22 cellular contexts compared by ENCODE assay signal in genomic region chr2:172228177-172228785, GRCh38.
A peak's percentile ranks its signal among the peaks of the same experiment; 100 is the strongest.
DNase-seq lines count a peak whose midpoint lies in the region; ATAC-seq and TF ChIP-seq lines count a peak whose summit lies in the region.
"Had no signal": no experiment of that assay in that cellular context is flagged by ENCODE, and none has a peak within 500 bp of the region (broad histone marks: within the 10 kb centered on the region; RNA-seq: fewer than 3 reads in every experiment).

No MANE protein-coding gene starts in this region.

- H3K9me3 ChIP-seq in naive thymus-derived CD4-positive, alpha-beta T cell (ENCODE audit: control insufficient read depth in 2 of 3, low read length in 3 of 3): no peaks in the 10 kb centered on the region
- no peaks in the 10 kb centered on the region for H3K9me3 ChIP-seq in OCI-LY7 (ENCODE audit: low read length)
- H3K9me3 ChIP-seq: heart left ventricle, right atrium auricular region, SK-N-SH had no signal

- peak; percentile 84 for DNase-seq in NCI-H2171 treated with DMSO at 0.1 percent for 48 hours (lab: John Stamatoyannopoulos, UW)
- DNase-seq in epithelial cell of prostate (ENCODE audit: low read depth, low spot score): no peak
- DNase-seq in naive thymus-derived CD4-positive, alpha-beta T cell: no peak
- no peak for DNase-seq in type B pancreatic cell (ENCODE audit: extremely low spot score, unreplicated experiment)
- DNase-seq in posterior cingulate gyrus: no peak
- no peak for DNase-seq in HFFc6
- no peak for DNase-seq in OCI-LY7 (ENCODE audit: low spot score)
- DNase-seq: activated CD4-positive, alpha-beta T cell treated with anti-CD3 and anti-CD28 coated beads for 48 hours; CD4-positive, alpha-beta memory T cell; DMS53; effector CD8-positive, alpha-beta T cell; heart left ventricle; MV-4-11; NCI-H2029; nucleus accumbens; SK-N-SH; stimulated activated CD4-positive, alpha-beta T cell treated with anti-CD3 and anti-CD28 coated beads, Interleukin-15, amount 100 ng/mL, for 24 hours; T1000 had no signal

- peaks cover 34 to 54% (median 51%) of the 10 kb centered on the region in 7 donors for H3K4me1 Mint-ChIP-seq in naive thymus-derived CD4-positive, alpha-beta T cell
- H3K4me1 Mint-ChIP-seq in type B pancreatic cell (ENCODE audit: unreplicated experiment) (peaks cover 29% of the 10 kb centered on the region), HFFc6 (ENCODE audit: low read depth) (peaks cover 43% of the 10 kb centered on the region)

- TF ChIP-seq CTCF in type B pancreatic cell (conservative IDR thresholded peaks at IDR 0.05) (no peak), HFFc6 (IDR thresholded peaks at IDR 0.05) (no peak), OCI-LY7 (conservative IDR thresholded peaks at IDR 0.05; ENCODE audit: low read length) (no peak)

- no peak for ATAC-seq in naive thymus-derived CD4-positive, alpha-beta T cell
- no peak for ATAC-seq in HG03025 (IDR thresholded peaks at IDR 0.05; ENCODE audit: low FRiP score, unreplicated experiment)
- ATAC-seq: activated naive CD4-positive, alpha-beta T cell treated with anti-CD3 and anti-CD28 coated beads, Interleukin-2, amount 50 U/mL, for 72 hours; GM12878; heart left ventricle had no signal

- peak overlapping the region in 1 of 10 donors; percentile 16 for H3K4me3 Mint-ChIP-seq in naive thymus-derived CD4-positive, alpha-beta T cell
- H3K4me3 Mint-ChIP-seq in type B pancreatic cell (no peak overlapping the region), HFFc6 (no peak overlapping the region)

- no TSS peak for BruUV-seq in OCI-LY7 (replicated peaks; lab: Mats Ljungman, UMichigan)

- H4K20me1 ChIP-seq in OCI-LY7 (ENCODE audit: insufficient read depth, low read length): no peaks in the 10 kb centered on the region

- H3K4me1 ChIP-seq in naive thymus-derived CD4-positive, alpha-beta T cell (ENCODE audit: control insufficient read depth in 2 of 2, insufficient read depth in 2 of 2, low read length in 2 of 2): peaks cover 0 to 33% of the 10 kb centered on the region in 2 donors
- no peaks in the 10 kb centered on the region for H3K4me1 ChIP-seq in OCI-LY7 (ENCODE audit: insufficient read depth, low read length, poor library complexity, severe bottlenecking)
- H3K4me1 ChIP-seq: right atrium auricular region had no signal

- H3K27me3 Mint-ChIP-seq in naive thymus-derived CD4-positive, alpha-beta T cell: peaks cover 0 to 16% (median 0%) of the 10 kb centered on the region in 5 donors
- H3K27me3 Mint-ChIP-seq in type B pancreatic cell (peaks cover 10% of the 10 kb centered on the region), HFFc6 (ENCODE audit: insufficient read depth) (peaks cover 1% of the 10 kb centered on the region; the same call in 1 of the 2 replicates)

- no peaks in the 10 kb centered on the region for H3K79me2 ChIP-seq in OCI-LY7 (ENCODE audit: insufficient read depth, low read depth, low read length)

- intact Hi-C loops in naive thymus-derived CD4-positive, alpha-beta T cell (cut with micrococcal nuclease): loop anchor here in 1 of 2 donors (5.0 kb wide), 1 partner anchor 56 kb away; no protein-coding TSS in a partner anchor
- intact Hi-C loops in posterior cingulate gyrus (cut with DNase I) (no loop called here), OCI-LY7 (cut with micrococcal nuclease; ENCODE audit: unreplicated experiment) (no loop called here)

- H3K27me3 ChIP-seq in naive thymus-derived CD4-positive, alpha-beta T cell (ENCODE audit: control insufficient read depth in 2 of 2, insufficient read depth in 2 of 2, low read length in 2 of 2): no peaks in the 10 kb centered on the region
- H3K27me3 ChIP-seq: heart left ventricle, right atrium auricular region had no signal

- CTCF ChIA-PET in naive thymus-derived CD4-positive, alpha-beta T cell (lab: Charles Lee): interaction anchor here (6.6 kb wide), 1 partner anchor 233 kb away, joined by 30 read pairs; no protein-coding TSS in a partner anchor
- CTCF ChIA-PET in OCI-LY7 (lab: Charles Lee; ENCODE audit: unreplicated experiment): no interaction called here

- no peak overlapping the region for H3K4me3 ChIP-seq in naive thymus-derived CD4-positive, alpha-beta T cell (ENCODE audit: low read length)
- H3K4me3 ChIP-seq in OCI-LY7 (ENCODE audit: low read depth, low read length, poor library complexity, severe bottlenecking): no peak overlapping the region
- H3K4me3 ChIP-seq: GM12878, heart left ventricle, right atrium auricular region had no signal

- H3K9me3 Mint-ChIP-seq in naive thymus-derived CD4-positive, alpha-beta T cell: no peaks in the 10 kb centered on the region
- H3K9me3 Mint-ChIP-seq in type B pancreatic cell (no peaks in the 10 kb centered on the region), HFFc6 (no peaks in the 10 kb centered on the region)
- H3K9me3 Mint-ChIP-seq: activated naive CD4-positive, alpha-beta T cell treated with anti-CD3 and anti-CD28 coated beads, Interleukin-2, amount 50 U/mL, for 72 hours had no signal

- H3K9me2 ChIP-seq in OCI-LY7 (ENCODE audit: insufficient read depth, low read length): no peaks in the 10 kb centered on the region
- H3K9me2 ChIP-seq: SK-N-SH had no signal

- H3K4me2 ChIP-seq in OCI-LY7 (ENCODE audit: low read length): no peak overlapping the region
- H3K4me2 ChIP-seq: SK-N-SH had no signal

- POLR2A ChIA-PET in naive thymus-derived CD4-positive, alpha-beta T cell (lab: Charles Lee): interaction anchor here (0.6 kb wide), 1 partner anchor 1203 kb away, joined by 3 read pairs; no protein-coding TSS in a partner anchor
- POLR2A ChIA-PET in OCI-LY7 (lab: Charles Lee): no interaction called here

- H3K27ac Mint-ChIP-seq in naive thymus-derived CD4-positive, alpha-beta T cell: peak overlapping the region in 5 of 9 donors; percentile 18 to 66 (median 32)
- H3K27ac Mint-ChIP-seq in type B pancreatic cell (peak overlapping the region; percentile 70), HFFc6 (no peak overlapping the region)

- H3K36me3 ChIP-seq in naive thymus-derived CD4-positive, alpha-beta T cell (ENCODE audit: control insufficient read depth in 2 of 3, insufficient read depth in 3 of 3, low read length in 3 of 3): no peaks in the 10 kb centered on the region
- H3K36me3 ChIP-seq in OCI-LY7 (ENCODE audit: insufficient read depth, low read length): no peaks in the 10 kb centered on the region
- H3K36me3 ChIP-seq: heart left ventricle, right atrium auricular region had no signal

- H3K36me3 Mint-ChIP-seq in naive thymus-derived CD4-positive, alpha-beta T cell: no peaks in the 10 kb centered on the region
- H3K36me3 Mint-ChIP-seq in type B pancreatic cell (no peaks in the 10 kb centered on the region), HFFc6 (ENCODE audit: low read depth) (peaks cover 4% of the 10 kb centered on the region; the same call in 1 of the 2 replicates)
- H3K36me3 Mint-ChIP-seq: activated naive CD4-positive, alpha-beta T cell treated with anti-CD3 and anti-CD28 coated beads, Interleukin-2, amount 50 U/mL, for 72 hours; CD4-positive, alpha-beta memory T cell had no signal

- no peak overlapping the region for H2AFZ ChIP-seq in OCI-LY7 (ENCODE audit: low read length)

- H3K27ac ChIP-seq in epithelial cell of prostate (peak overlapping the region; percentile 86), OCI-LY7 (ENCODE audit: low read depth, low read length, poor library complexity, severe bottlenecking) (no peak overlapping the region)
- H3K27ac ChIP-seq in naive thymus-derived CD4-positive, alpha-beta T cell (ENCODE audit: low read depth, low read length): no peak overlapping the region
- H3K27ac ChIP-seq: heart left ventricle, right atrium auricular region had no signal
